ENCODE assay signal across 24 cellular contexts in genomic region chr19:4702764-4703163, GRCh38. TPM values are rescaled to one million over a fixed set of nuclear protein-coding genes. Genes with fewer than 3 reads are reported as not detected.
DNase-seq lines count a peak whose midpoint lies in the region; ATAC-seq, FAIRE-seq and TF ChIP-seq lines count a peak whose summit lies in the region.
"Had no signal": no experiment of that assay in that cellular context is flagged by ENCODE, and none has a peak within 500 bp of the region (broad histone marks: within the 10 kb centered on the region; RNA-seq: fewer than 3 reads in every experiment).

No MANE protein-coding gene starts in this region.

- H4K8ac ChIP-seq in neuronal stem cell (ENCODE audit: low read depth, low read length): no peak overlapping the region

- no peak overlapping the region for H3K4ac ChIP-seq in neuronal stem cell (ENCODE audit: low read length)

- CTCF ChIA-PET in RWPE1 (lab: Yijun Ruan, JAX): no interaction called here

- peaks cover 12% of the 10 kb centered on the region for H3K36me3 Mint-ChIP-seq in astrocyte (ENCODE audit: low read depth, unreplicated experiment)
- H3K36me3 Mint-ChIP-seq in effector memory CD8-positive, alpha-beta T cell (ENCODE audit: insufficient read depth): peaks cover 46% of the 10 kb centered on the region

- H4K91ac ChIP-seq in neuronal stem cell (ENCODE audit: low read depth, low read length, poor library complexity): no peak overlapping the region

- no peak overlapping the region for H2BK5ac ChIP-seq in neuronal stem cell (ENCODE audit: low read length)

- H3K27ac ChIP-seq in RWPE1 (peak overlapping the region; percentile 100), astrocyte (ENCODE audit: low read depth, low read length) (no peak overlapping the region), neuronal stem cell (replicated peaks; ENCODE audit: low read length) (no peak overlapping the region)

- no peak for TF ChIP-seq CTCF in RWPE1 (conservative IDR thresholded peaks at IDR 0.05; ENCODE audit: low read depth)
- no peak for TF ChIP-seq CTCF in astrocyte (IDR thresholded peaks at IDR 0.05; ENCODE audit: insufficient read depth, low read depth, low read length)

- no peak overlapping the region for H3K14ac ChIP-seq in neuronal stem cell (ENCODE audit: low read length)

- no peaks in the 10 kb centered on the region for H3K4me1 Mint-ChIP-seq in astrocyte (ENCODE audit: low read depth, unreplicated experiment)
- peaks cover 3 to 6% of the 10 kb centered on the region in 2 donors for H3K4me1 Mint-ChIP-seq in effector memory CD8-positive, alpha-beta T cell (ENCODE audit: low read depth in 2 of 2)

- H3K36me3 ChIP-seq in astrocyte (ENCODE audit: insufficient read depth, low read length): peaks cover 22% of the 10 kb centered on the region
- H3K36me3 ChIP-seq in neuronal stem cell (replicated peaks in 1 of 2; ENCODE audit: control insufficient read depth in 2 of 2, insufficient read depth in 2 of 2, low read length in 2 of 2): peaks cover 40 to 86% of the 10 kb centered on the region in 2 donors

- H3K9ac ChIP-seq in astrocyte (ENCODE audit: low read length) (no peak overlapping the region), neuronal stem cell (ENCODE audit: low read depth, low read length, poor library complexity) (no peak overlapping the region)

- H3K27me3 ChIP-seq in astrocyte (ENCODE audit: insufficient read depth, low read length): no peaks in the 10 kb centered on the region
- no peaks in the 10 kb centered on the region for H3K27me3 ChIP-seq in neuronal stem cell (ENCODE audit: control insufficient read depth in 3 of 3, insufficient read depth in 3 of 3, low read depth in 1 of 3, low read length in 3 of 3)
- H3K27me3 ChIP-seq: BE2C had no signal

- H3K9me3 ChIP-seq in astrocyte (ENCODE audit: insufficient read depth, low read depth, low read length) (no peaks in the 10 kb centered on the region), neuronal stem cell (replicated peaks in 1 of 2; ENCODE audit: control insufficient read depth in 2 of 2, insufficient read depth in 1 of 2, low read depth in 1 of 2, low read length in 2 of 2) (no peaks in the 10 kb centered on the region)
- H3K9me3 ChIP-seq: BE2C had no signal

- no peak for DNase-seq in RWPE1 (ENCODE audit: low spot score)
- DNase-seq in astrocyte (ENCODE audit: low read depth): no peak
- DNase-seq in effector memory CD8-positive, alpha-beta T cell: no peak
- DNase-seq in neuronal stem cell (ENCODE audit: low spot score): no peak
- no peak for DNase-seq in left cardiac atrium
- no peak for DNase-seq in NCI-H748 (lab: John Stamatoyannopoulos, UW; ENCODE audit: unreplicated experiment)
- DNase-seq in NCI-H526 (lab: John Stamatoyannopoulos, UW): no peak
- DNase-seq: ACHN; BE2C; C1 segment of cervical spinal cord; CD4-positive, CD25-positive, alpha-beta regulatory T cell; CD8-positive, alpha-beta memory T cell; COR-L47; DMS 273 treated with DMSO at 0.1 percent for 48 hours; DMS53; DND-41; EL; GOT3; H7; HFFc6 had no signal

- no peaks in the 10 kb centered on the region for H3K27me3 Mint-ChIP-seq in astrocyte (ENCODE audit: low read depth, unreplicated experiment)
- H3K27me3 Mint-ChIP-seq in effector memory CD8-positive, alpha-beta T cell: no peaks in the 10 kb centered on the region
- H3K27me3 Mint-ChIP-seq: CD4-positive, CD25-positive, alpha-beta regulatory T cell; CD8-positive, alpha-beta memory T cell had no signal

- H2AK5ac ChIP-seq in neuronal stem cell (ENCODE audit: low read depth, low read length): no peak overlapping the region

- H3K27ac Mint-ChIP-seq in astrocyte (ENCODE audit: unreplicated experiment): peak overlapping the region; percentile 53
- peak overlapping the region; percentile 70 to 83 for H3K27ac Mint-ChIP-seq in effector memory CD8-positive, alpha-beta T cell
- H3K27ac Mint-ChIP-seq: CD4-positive, CD25-positive, alpha-beta regulatory T cell; HFFc6 had no signal

- H3K23ac ChIP-seq in neuronal stem cell (ENCODE audit: low read depth, low read length, poor library complexity): no peak overlapping the region

- H3K4me1 ChIP-seq in astrocyte (ENCODE audit: insufficient read depth, low read length): peaks cover under 1% of the 10 kb centered on the region
- H3K4me1 ChIP-seq in neuronal stem cell (ENCODE audit: control insufficient read depth in 2 of 2, insufficient read depth in 1 of 2, low read depth in 1 of 2, low read length in 2 of 2): no peaks in the 10 kb centered on the region
- H3K4me1 ChIP-seq: BE2C had no signal

- no peak for ATAC-seq in effector memory CD8-positive, alpha-beta T cell (replicated peaks)
- no peak for ATAC-seq in left cardiac atrium
- ATAC-seq: GM12878, HCT116 had no signal

- H3K4me3 ChIP-seq in astrocyte (ENCODE audit: insufficient read depth, low read depth, low read length) (no peak overlapping the region), neuronal stem cell (ENCODE audit: low read length in 2 of 2) (no peak overlapping the region)
- H3K4me3 ChIP-seq: GM12878 had no signal

- H3K79me2 ChIP-seq in astrocyte (ENCODE audit: insufficient read depth, low read length): peaks cover 6% of the 10 kb centered on the region

- no peak overlapping the region for H2BK120ac ChIP-seq in neuronal stem cell (ENCODE audit: low read depth, low read length)

- no peaks in the 10 kb centered on the region for H3K79me1 ChIP-seq in neuronal stem cell (ENCODE audit: low read depth, low read length)

- no peaks in the 10 kb centered on the region for H4K20me1 ChIP-seq in astrocyte (ENCODE audit: insufficient read depth, low read length)

- no peak overlapping the region for H3K18ac ChIP-seq in neuronal stem cell (ENCODE audit: low read length)

- H2AFZ ChIP-seq in astrocyte (ENCODE audit: low read depth, low read length): no peak overlapping the region
- no peak overlapping the region for H2AFZ ChIP-seq in neuronal stem cell (ENCODE audit: low read length)

- H2BK12ac ChIP-seq in neuronal stem cell (ENCODE audit: low read length): peak overlapping the region; percentile 17

- no CpG with 5 or more reads among the region's 11 CpGs for WGBS in neuronal stem cell (ENCODE audit: extremely low coverage in 2 of 2, insufficient read length in 2 of 2, insufficient replicate concordance in 1 of 2), 2 donors

- H3K9me3 Mint-ChIP-seq in astrocyte (ENCODE audit: unreplicated experiment): no peaks in the 10 kb centered on the region
- no peaks in the 10 kb centered on the region for H3K9me3 Mint-ChIP-seq in effector memory CD8-positive, alpha-beta T cell
- H3K9me3 Mint-ChIP-seq: CD4-positive, CD25-positive, alpha-beta regulatory T cell; CD8-positive, alpha-beta memory T cell; HFFc6 had no signal

- H3K4me3 Mint-ChIP-seq in astrocyte (ENCODE audit: unreplicated experiment): no peak overlapping the region
- H3K4me3 Mint-ChIP-seq in effector memory CD8-positive, alpha-beta T cell: no peak overlapping the region
- H3K4me3 Mint-ChIP-seq: CD4-positive, CD25-positive, alpha-beta regulatory T cell; HFFc6 had no signal

- POLR2A ChIA-PET in RWPE1 (lab: Yijun Ruan, JAX; ENCODE audit: low non-redundant PET): no interaction called here

- H3K4me2 ChIP-seq in astrocyte (ENCODE audit: low read length): no peak overlapping the region
- H3K4me2 ChIP-seq in neuronal stem cell (ENCODE audit: insufficient read depth, low read length, poor library complexity, severe bottlenecking): no peak overlapping the region

- intact Hi-C loops in left cardiac atrium (cut with DNase I): no loop called here

- no peak for FAIRE-seq in astrocyte (lab: Jason Lieb, UNC)
- FAIRE-seq: A204.1, GM12878, HTR-8/SVneo had no signal

- no peak overlapping the region for H2BK15ac ChIP-seq in neuronal stem cell (ENCODE audit: low read length)

RNA-seq across cellular contexts. Expression of gene DPP9, which starts 20.9 kb away (rescaled TPM):
- total RNA-seq in astrocyte (44.8 and 50.0 TPM in 2 replicates), left cardiac atrium (10 to 100 TPM; 41.8 to 43.0 TPM)
- polyA plus RNA-seq in neuronal stem cell (2013, experiment 1 of 2): 12.1 TPM
- 12.4 TPM for polyA plus RNA-seq in neuronal stem cell (2013, experiment 2 of 2)

RNA-seq across cellular contexts. Expression of gene MYDGF, which starts 32.6 kb away (rescaled TPM):
- total RNA-seq in astrocyte (131 and 153 TPM in 2 replicates), left cardiac atrium (10 to 100 TPM; 43.2 to 53.7 TPM)
- 33.5 TPM for polyA plus RNA-seq in neuronal stem cell (2013, experiment 1 of 2)
- polyA plus RNA-seq in neuronal stem cell (2013, experiment 2 of 2): 33.9 TPM
